16 cellular contexts compared by ENCODE assay signal in the genomic region with DNA sequence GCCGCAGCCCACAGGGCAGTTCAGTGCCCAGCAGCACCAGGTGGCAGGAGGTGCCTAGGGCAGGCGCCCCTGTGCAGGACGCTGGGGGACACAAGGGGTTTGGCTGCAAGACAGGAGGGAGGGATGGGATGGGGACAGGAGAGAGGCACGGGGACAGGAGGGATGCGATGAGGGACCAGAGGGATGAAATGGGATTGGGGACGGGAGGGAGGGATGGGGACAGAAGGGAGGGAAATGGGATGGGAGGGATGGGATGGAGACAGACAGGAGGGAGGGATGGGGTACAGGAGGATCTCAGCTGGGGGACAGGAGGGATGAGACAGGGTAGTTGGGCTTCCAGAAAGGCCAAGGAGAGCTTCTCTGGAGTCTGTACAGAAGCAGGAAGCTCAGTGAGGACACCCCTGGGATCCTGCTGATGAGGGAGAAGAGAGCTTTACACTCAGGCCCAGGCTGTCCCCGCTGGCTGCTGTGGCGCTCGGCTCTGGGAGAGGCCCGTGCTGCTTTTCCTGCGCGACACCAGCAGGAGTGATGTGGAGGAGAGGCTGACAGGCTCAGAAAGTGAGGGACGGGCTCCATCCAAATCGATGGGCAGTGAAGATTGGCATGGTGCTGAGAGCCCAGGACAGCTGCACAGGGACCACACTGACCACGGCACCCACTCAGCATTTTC.
DNase-seq lines count a peak whose midpoint lies in the region; ATAC-seq and TF ChIP-seq lines count a peak whose summit lies in the region.
"Had no signal": no experiment of that assay in that cellular context is flagged by ENCODE, and none has a peak within 500 bp of the region (broad histone marks: within the 10 kb centered on the region; RNA-seq: fewer than 3 reads in every experiment).

No MANE protein-coding gene starts in this region.

- no TSS peak for BruUV-seq in mammary epithelial cell (replicated peaks; lab: Mats Ljungman, UMichigan)
- no TSS peak for BruUV-seq in Panc1 (replicated peaks; lab: Mats Ljungman, UMichigan)

- CTCF ChIA-PET in mammary epithelial cell (lab: Charles Lee; ENCODE audit: low non-redundant PET): no interaction called here
- CTCF ChIA-PET in Panc1 (lab: Charles Lee): no interaction called here

- no peaks in the 10 kb centered on the region for H3K79me2 ChIP-seq in mammary epithelial cell (ENCODE audit: insufficient read depth, low read length)
- H3K79me2 ChIP-seq in neural progenitor cell (ENCODE audit: low read depth): no peaks in the 10 kb centered on the region

- H3K27me3 ChIP-seq in mammary epithelial cell (ENCODE audit: insufficient read depth, low read length) (no peaks in the 10 kb centered on the region), Panc1 (ENCODE audit: control insufficient read depth, insufficient read depth, low read length) (peaks cover 2% of the 10 kb centered on the region; the same call in 1 of the 2 replicates), neural progenitor cell (no peaks in the 10 kb centered on the region)

- peaks cover 27% of the 10 kb centered on the region for H3K4me1 Mint-ChIP-seq in neural progenitor cell

- H3K4me3 ChIP-seq in mammary epithelial cell (replicated peaks in 1 of 3; ENCODE audit: insufficient read depth in 1 of 3, low read depth in 2 of 3, low read length in 3 of 3): no peak overlapping the region
- H3K4me3 ChIP-seq in Panc1 (ENCODE audit: low read depth in 2 of 2, low read length in 2 of 2): no peak overlapping the region
- no peak overlapping the region for H3K4me3 ChIP-seq in neural progenitor cell
- H3K4me3 ChIP-seq: BLaER1 treated with 17β-estradiol and CSF1 and Interleukin-3, amounts not matched to agents 10 nM and 100 nM; GM12878 had no signal

- H3K4me2 ChIP-seq in mammary epithelial cell (ENCODE audit: insufficient read depth, low read depth, low read length) (no peak overlapping the region), neural progenitor cell (no peak overlapping the region)
- H3K4me2 ChIP-seq: BLaER1 treated with 17β-estradiol and CSF1 and Interleukin-3, amounts not matched to agents 10 nM and 100 nM had no signal

- intact Hi-C loops in mammary epithelial cell (cut with micrococcal nuclease): no loop called here
- intact Hi-C loops in Panc1 (cut with micrococcal nuclease; ENCODE audit: unreplicated experiment): no loop called here
- intact Hi-C loops in left ventricle myocardium superior (cut with micrococcal nuclease): no loop called here

- TF ChIP-seq CTCF in mammary epithelial cell (conservative IDR thresholded peaks at IDR 0.05 in 1 of 2, IDR thresholded peaks at IDR 0.05 in 1 of 2; ENCODE audit: extremely low read depth in 1 of 2, insufficient read depth in 1 of 2, low read depth in 1 of 2, low read length in 2 of 2): no peak
- TF ChIP-seq CTCF in Panc1 (IDR thresholded peaks at IDR 0.05): no peak
- no peak for TF ChIP-seq CTCF in neural progenitor cell (IDR thresholded peaks at IDR 0.05)

- H3K9ac ChIP-seq in mammary epithelial cell (ENCODE audit: insufficient read depth, low read length) (no peak overlapping the region), neural progenitor cell (no peak overlapping the region)
- H3K9ac ChIP-seq: BLaER1 treated with 17β-estradiol and CSF1 and Interleukin-3, amounts not matched to agents 10 nM and 100 nM had no signal

- H3K27ac Mint-ChIP-seq in neural progenitor cell: no peak overlapping the region
- H3K27ac Mint-ChIP-seq: CD4-positive, CD25-positive, alpha-beta regulatory T cell had no signal

- in situ Hi-C loops in T47D (cut with HindIII; ENCODE audit: low pct_unique_long_range_greater_than_20kb, low sequenced_read_pairs) (no loop called here), mammary epithelial cell (cut with MboI; ENCODE audit: low sequenced_read_pairs in 2 of 2) (no loop called here), Panc1 (cut with HindIII; ENCODE audit: low pct_unique_long_range_greater_than_20kb, low sequenced_read_pairs) (no loop called here)

- H3K4me3 Mint-ChIP-seq in neural progenitor cell: no peak overlapping the region
- H3K4me3 Mint-ChIP-seq: CD4-positive, CD25-positive, alpha-beta regulatory T cell; H9 had no signal

- no peaks in the 10 kb centered on the region for H3K36me3 Mint-ChIP-seq in neural progenitor cell
- H3K36me3 Mint-ChIP-seq: CD4-positive, CD25-positive, alpha-beta regulatory T cell had no signal

- H4K20me1 ChIP-seq in mammary epithelial cell (ENCODE audit: insufficient read depth, low read length) (no peaks in the 10 kb centered on the region), neural progenitor cell (ENCODE audit: low read depth) (no peaks in the 10 kb centered on the region)
- H4K20me1 ChIP-seq: BLaER1 treated with 17β-estradiol and CSF1 and Interleukin-3, amounts not matched to agents 10 nM and 100 nM had no signal

- WGBS in mammary epithelial cell (ENCODE audit: low coverage, missing lambda C conversion rate): 79% methylated on average over 6 of the region's 15 CpGs

- no peak overlapping the region for H2AFZ ChIP-seq in mammary epithelial cell (ENCODE audit: low read depth, low read length)
- H2AFZ ChIP-seq in neural progenitor cell (replicated peaks): no peak overlapping the region

- DNase-seq in T47D (ENCODE audit: low read depth in 1 of 2, low spot score in 1 of 2) (peak; percentile 8 to 20), mammary epithelial cell (no peak), Panc1 (ENCODE audit: low read depth, low spot score) (no peak), neural progenitor cell (ENCODE audit: low spot score) (peak; percentile 18), T-helper 9 cell (no peak), left ventricle myocardium superior (no peak)
- DNase-seq: 8988T; ACHN; CD4-positive, CD25-positive, alpha-beta regulatory T cell; DMS53; GF-D8; GOT3; H9 had no signal

- H3K36me3 ChIP-seq in mammary epithelial cell (ENCODE audit: insufficient read depth, low read length) (no peaks in the 10 kb centered on the region), Panc1 (ENCODE audit: control insufficient read depth, insufficient read depth, low read length) (no peaks in the 10 kb centered on the region), neural progenitor cell (no peaks in the 10 kb centered on the region)
- H3K36me3 ChIP-seq: BLaER1 treated with 17β-estradiol and CSF1 and Interleukin-3, amounts not matched to agents 10 nM and 100 nM had no signal

- H3K9me3 ChIP-seq in mammary epithelial cell (replicated peaks; ENCODE audit: insufficient read depth, low read length): peaks cover 11% of the 10 kb centered on the region
- H3K9me3 ChIP-seq in Panc1 (ENCODE audit: control insufficient read depth, insufficient read depth, low read depth, low read length): no peaks in the 10 kb centered on the region
- H3K9me3 ChIP-seq in neural progenitor cell (ENCODE audit: low read depth): no peaks in the 10 kb centered on the region

- no peaks in the 10 kb centered on the region for H3K4me1 ChIP-seq in mammary epithelial cell (ENCODE audit: insufficient read depth, low read length)
- no peaks in the 10 kb centered on the region for H3K4me1 ChIP-seq in Panc1 (ENCODE audit: control insufficient read depth, insufficient read depth, low read length)
- no peaks in the 10 kb centered on the region for H3K4me1 ChIP-seq in neural progenitor cell

- dilution Hi-C loops in mammary epithelial cell (cut with HindIII; ENCODE audit: low sequenced_read_pairs): no loop called here

- H3K9me3 Mint-ChIP-seq in neural progenitor cell: peaks cover 6% of the 10 kb centered on the region

- ATAC-seq in Panc1 (peak; percentile 38; the same call in 1 of the 2 replicates), HG03439 (IDR thresholded peaks at IDR 0.05; ENCODE audit: unreplicated experiment) (no peak), left ventricle myocardium superior (no peak)
- ATAC-seq: GM12878 had no signal

- POLR2A ChIA-PET in Panc1 (lab: Charles Lee): no interaction called here

- peaks cover 6% of the 10 kb centered on the region for H3K27me3 Mint-ChIP-seq in neural progenitor cell (ENCODE audit: insufficient read depth, low read depth)
- H3K27me3 Mint-ChIP-seq: CD4-positive, CD25-positive, alpha-beta regulatory T cell had no signal

- H3K27ac ChIP-seq in mammary epithelial cell (ENCODE audit: insufficient read depth, low read depth, low read length): no peak overlapping the region
- H3K27ac ChIP-seq in Panc1 (ENCODE audit: low read length): no peak overlapping the region
- no peak overlapping the region for H3K27ac ChIP-seq in neural progenitor cell
- H3K27ac ChIP-seq: BLaER1 treated with 17β-estradiol and CSF1 and Interleukin-3, amounts not matched to agents 10 nM and 100 nM had no signal

- no peaks in the 10 kb centered on the region for H3F3A ChIP-seq in neural progenitor cell (ENCODE audit: low read depth)

Comparison
In these comparisons a context has a peak if more than half of its experiments do, and no peak if none do; other contexts are left out.
1. DNase-seq: peak in T47D (2 of 2) and neural progenitor cell (single experiment); none in mammary epithelial cell (single experiment), Panc1 (single experiment), T-helper 9 cell (single experiment) and left ventricle myocardium superior (single experiment).